ENCODE assay signal across 17 cellular contexts in genomic region chr15:20353966-20354883, GRCh38.
DNase-seq lines count a peak whose midpoint lies in the region; ATAC-seq and TF ChIP-seq lines count a peak whose summit lies in the region.
"Had no signal": no experiment of that assay in that cellular context is flagged by ENCODE, and none has a peak within 500 bp of the region (broad histone marks: within the 10 kb centered on the region; RNA-seq: fewer than 3 reads in every experiment).

No MANE protein-coding gene starts in this region.

- peak in 1 of 2 donors; percentile 12 for ATAC-seq in activated naive CD4-positive, alpha-beta T cell treated with anti-CD3 and anti-CD28 coated beads, Interleukin-2, amount 50 U/mL, for 72 hours
- no peak for ATAC-seq in upper lobe of right lung
- ATAC-seq in HG02610 (IDR thresholded peaks at IDR 0.05; ENCODE audit: unreplicated experiment): no peak
- no peak for ATAC-seq in HG02588 (IDR thresholded peaks at IDR 0.05; ENCODE audit: unreplicated experiment)
- ATAC-seq: sciatic nerve; stimulated activated naive CD8-positive, alpha-beta T cell treated with anti-CD3 and anti-CD28 coated beads, Interleukin-15, Interleukin-2, amounts not matched to agents 100 U/mL and 50 U/mL, for 24 hours had no signal

- intact Hi-C loops in activated CD4-positive, alpha-beta T cell treated with anti-CD3 and anti-CD28 coated beads, Interleukin-2, amount 10 ng/mL, durations not matched to agents 24 days and 14 days (cut with micrococcal nuclease): no loop called here
- intact Hi-C loops in upper lobe of right lung (cut with DNase I): no loop called here

- CTCF ChIA-PET in activated naive CD4-positive, alpha-beta T cell treated with anti-CD3 and anti-CD28 coated beads, Interleukin-2, amount 10 ng/mL, durations not matched to agents 7 days and 5 days (lab: Charles Lee): interaction anchor here (0.6 to 5.6 kb wide), 3 partner anchors 54 to 1873 kb away, joined by 3 to 97 read pairs (median 5); no protein-coding TSS in a partner anchor

- DNase-seq in activated naive CD4-positive, alpha-beta T cell treated with anti-CD3 and anti-CD28 coated beads, Interleukin-2, amount 50 U/mL, for 72 hours (ENCODE audit: low spot score in 2 of 2): peak; percentile 9 to 57
- DNase-seq in activated naive CD4-positive, alpha-beta T cell treated with anti-CD3 and anti-CD28 coated beads, Interleukin-2, amount 10 ng/mL, durations not matched to agents 7 days and 5 days: no peak
- peak; percentile 64 for DNase-seq in activated CD4-positive, alpha-beta T cell treated with anti-CD3 and anti-CD28 coated beads, Interleukin-2, amount 10 ng/mL, durations not matched to agents 24 days and 14 days
- DNase-seq in iPS-NIHi7 (ENCODE audit: extremely low spot score) (peak; percentile 6), upper lobe of right lung (peak; percentile 73), cerebellar nuclear complex (lab: John Stamatoyannopoulos, UW) (no peak)
- DNase-seq: effector CD8-positive, alpha-beta T cell; GOT3; NCI-H1417 treated with DMSO at 0.1 percent for 48 hours; NCI-H524; stimulated activated naive CD8-positive, alpha-beta T cell treated with anti-CD3 and anti-CD28 coated beads, Interleukin-15, Interleukin-2, amounts not matched to agents 100 U/mL and 50 U/mL, for 24 hours; WERI-Rb-1 had no signal

- no peaks in the 10 kb centered on the region for H3K36me3 Mint-ChIP-seq in activated naive CD4-positive, alpha-beta T cell treated with anti-CD3 and anti-CD28 coated beads, Interleukin-2, amount 50 U/mL, for 72 hours
- H3K36me3 Mint-ChIP-seq in activated naive CD4-positive, alpha-beta T cell treated with anti-CD3 and anti-CD28 coated beads, Interleukin-2, amount 10 ng/mL, durations not matched to agents 7 days and 5 days: no peaks in the 10 kb centered on the region
- no peaks in the 10 kb centered on the region for H3K36me3 Mint-ChIP-seq in activated CD4-positive, alpha-beta T cell treated with anti-CD3 and anti-CD28 coated beads, Interleukin-2, amount 10 ng/mL, durations not matched to agents 24 days and 14 days (ENCODE audit: low read depth)
- H3K36me3 Mint-ChIP-seq: IgD-negative memory B cell had no signal

- TF ChIP-seq CTCF in upper lobe of right lung (IDR thresholded peaks at IDR 0.05): no peak

- no peak overlapping the region for H3K27ac Mint-ChIP-seq in activated naive CD4-positive, alpha-beta T cell treated with anti-CD3 and anti-CD28 coated beads, Interleukin-2, amount 50 U/mL, for 72 hours
- H3K27ac Mint-ChIP-seq in activated naive CD4-positive, alpha-beta T cell treated with anti-CD3 and anti-CD28 coated beads, Interleukin-2, amount 10 ng/mL, durations not matched to agents 7 days and 5 days: no peak overlapping the region
- no peak overlapping the region for H3K27ac Mint-ChIP-seq in activated CD4-positive, alpha-beta T cell treated with anti-CD3 and anti-CD28 coated beads, Interleukin-2, amount 10 ng/mL, durations not matched to agents 24 days and 14 days
- H3K27ac Mint-ChIP-seq: activated T-helper 1 cell treated with anti-CD3 and anti-CD28 coated beads, Interleukin-12 subunit alpha, Interleukin-12 subunit beta, Interleukin-2, Interleukin-4 antibody, amounts not matched to agents 30 ng/mL and 10 ng/mL and 1 ng/mL, durations not matched to agents 14 hours and 24 hours and 36 hours; IgD-negative memory B cell had no signal

- H3K4me1 ChIP-seq in upper lobe of right lung: no peaks in the 10 kb centered on the region

- no peaks in the 10 kb centered on the region for H3K9me3 Mint-ChIP-seq in activated naive CD4-positive, alpha-beta T cell treated with anti-CD3 and anti-CD28 coated beads, Interleukin-2, amount 50 U/mL, for 72 hours
- H3K9me3 Mint-ChIP-seq in activated naive CD4-positive, alpha-beta T cell treated with anti-CD3 and anti-CD28 coated beads, Interleukin-2, amount 10 ng/mL, durations not matched to agents 7 days and 5 days: no peaks in the 10 kb centered on the region
- H3K9me3 Mint-ChIP-seq in activated CD4-positive, alpha-beta T cell treated with anti-CD3 and anti-CD28 coated beads, Interleukin-2, amount 10 ng/mL, durations not matched to agents 24 days and 14 days: no peaks in the 10 kb centered on the region
- H3K9me3 Mint-ChIP-seq: activated T-helper 1 cell treated with anti-CD3 and anti-CD28 coated beads, Interleukin-12 subunit alpha, Interleukin-12 subunit beta, Interleukin-2, Interleukin-4 antibody, amounts not matched to agents 30 ng/mL and 10 ng/mL and 1 ng/mL, durations not matched to agents 14 hours and 24 hours and 36 hours; IgD-negative memory B cell had no signal

- no peaks in the 10 kb centered on the region for H3K9me3 ChIP-seq in upper lobe of right lung

- H3K27ac ChIP-seq in upper lobe of right lung: no peak overlapping the region
- H3K27ac ChIP-seq: WERI-Rb-1 had no signal

- no peaks in the 10 kb centered on the region for H3K36me3 ChIP-seq in upper lobe of right lung
- H3K36me3 ChIP-seq: WERI-Rb-1 had no signal

- peaks cover 15% of the 10 kb centered on the region for H3K27me3 ChIP-seq in upper lobe of right lung

- H3K27me3 Mint-ChIP-seq in activated naive CD4-positive, alpha-beta T cell treated with anti-CD3 and anti-CD28 coated beads, Interleukin-2, amount 10 ng/mL, durations not matched to agents 7 days and 5 days: peaks cover 12% of the 10 kb centered on the region
- no peaks in the 10 kb centered on the region for H3K27me3 Mint-ChIP-seq in activated CD4-positive, alpha-beta T cell treated with anti-CD3 and anti-CD28 coated beads, Interleukin-2, amount 10 ng/mL, durations not matched to agents 24 days and 14 days

- no peak overlapping the region for H3K4me3 Mint-ChIP-seq in activated naive CD4-positive, alpha-beta T cell treated with anti-CD3 and anti-CD28 coated beads, Interleukin-2, amount 10 ng/mL, durations not matched to agents 7 days and 5 days
- no peak overlapping the region for H3K4me3 Mint-ChIP-seq in activated CD4-positive, alpha-beta T cell treated with anti-CD3 and anti-CD28 coated beads, Interleukin-2, amount 10 ng/mL, durations not matched to agents 24 days and 14 days
- H3K4me3 Mint-ChIP-seq: activated T-helper 1 cell treated with anti-CD3 and anti-CD28 coated beads, Interleukin-12 subunit alpha, Interleukin-12 subunit beta, Interleukin-2, Interleukin-4 antibody, amounts not matched to agents 30 ng/mL and 10 ng/mL and 1 ng/mL, durations not matched to agents 14 hours and 24 hours and 36 hours; IgD-negative memory B cell had no signal

- H3K4me3 ChIP-seq in upper lobe of right lung: no peak overlapping the region

- peaks cover 9% of the 10 kb centered on the region for H3K4me1 Mint-ChIP-seq in activated naive CD4-positive, alpha-beta T cell treated with anti-CD3 and anti-CD28 coated beads, Interleukin-2, amount 10 ng/mL, durations not matched to agents 7 days and 5 days
- peaks cover 4% of the 10 kb centered on the region for H3K4me1 Mint-ChIP-seq in activated CD4-positive, alpha-beta T cell treated with anti-CD3 and anti-CD28 coated beads, Interleukin-2, amount 10 ng/mL, durations not matched to agents 24 days and 14 days

Comparison
In these comparisons a context has a peak if more than half of its experiments do, and no peak if none do; other contexts are left out.
1. DNase-seq: peak in activated naive CD4-positive, alpha-beta T cell treated with anti-CD3 and anti-CD28 coated beads, Interleukin-2, amount 50 U/mL, for 72 hours (2 of 2), activated CD4-positive, alpha-beta T cell treated with anti-CD3 and anti-CD28 coated beads, Interleukin-2, amount 10 ng/mL, durations not matched to agents 24 days and 14 days (single experiment), iPS-NIHi7 (single experiment) and upper lobe of right lung (single experiment); none in activated naive CD4-positive, alpha-beta T cell treated with anti-CD3 and anti-CD28 coated beads, Interleukin-2, amount 10 ng/mL, durations not matched to agents 7 days and 5 days (single experiment) and cerebellar nuclear complex (0 of 2).